1 cellular context compared by ENCODE assay signal in the genomic region with DNA sequence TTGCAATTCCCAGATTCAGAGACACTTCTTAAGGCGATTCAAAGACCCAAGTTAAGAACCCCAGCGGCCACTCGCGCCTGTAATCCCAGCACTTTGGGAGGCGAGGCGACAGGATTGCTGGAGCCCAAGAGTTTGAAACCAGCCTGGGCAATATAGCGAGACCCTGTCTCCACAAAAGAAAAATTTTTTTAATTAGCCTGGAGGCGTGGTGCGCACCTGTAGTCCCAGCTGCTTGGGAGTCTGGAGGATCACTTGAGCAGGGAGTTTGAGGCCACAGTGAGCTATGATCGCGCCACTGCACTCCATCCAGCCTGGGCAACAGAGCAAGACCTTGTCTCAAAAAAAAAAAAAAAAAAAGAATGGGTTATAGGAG.
TF ChIP-seq lines count a peak whose summit lies in the region.

No MANE protein-coding gene starts in this region.

TF ChIP-seq in IMR-90, 13 proteins besides CTCF, POLR2A, EP300 and RAD21 (continued from another document):
- TF ChIP-seq FOS (IDR thresholded peaks at IDR 0.05; ENCODE audit: low read depth, low read length) (no peak), BHLHE40 (IDR thresholded peaks at IDR 0.05; ENCODE audit: low read depth, low read length) (no peak)
